In the genomic region with DNA sequence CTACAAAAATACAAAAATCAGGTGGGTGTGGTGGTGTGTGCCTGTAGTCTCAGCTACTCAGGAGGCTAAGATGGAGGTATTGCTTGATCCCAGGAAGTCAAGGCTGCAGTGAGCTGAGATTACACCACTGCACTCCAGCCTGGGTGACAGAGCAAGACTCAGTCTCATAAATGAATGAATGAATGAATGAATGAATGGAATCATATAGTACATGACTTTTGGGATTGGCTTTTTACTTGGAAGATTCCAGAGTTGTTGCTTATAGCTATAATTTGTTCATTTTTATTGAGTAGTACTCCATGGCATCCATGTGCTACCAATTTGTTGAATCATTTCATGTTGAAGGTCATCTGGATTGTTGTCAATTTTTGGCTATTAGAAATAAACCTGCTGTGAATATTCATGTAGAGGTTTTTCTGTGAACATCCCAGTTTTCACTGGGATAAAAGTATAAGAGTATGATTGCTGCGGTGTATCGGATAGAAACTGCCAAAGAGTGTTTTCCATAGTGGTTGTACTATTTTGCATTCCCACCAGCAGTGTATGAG, we compare ENCODE assay signal across 29 cellular contexts.
"Had no signal": no experiment of that assay in that cellular context is flagged by ENCODE, and none has a peak within 500 bp of the region (broad histone marks: within the 10 kb centered on the region; RNA-seq: fewer than 3 reads in every experiment).

No MANE protein-coding gene starts in this region.

- H3K27ac ChIP-seq: foreskin keratinocyte, lower lobe of right lung, sigmoid colon, thoracic aorta, upper lobe of left lung, WERI-Rb-1 had no signal

- H3K4me2 ChIP-seq: smooth muscle cell had no signal

- DNase-seq: activated CD4-positive, alpha-beta T cell treated with anti-CD3 and anti-CD28 coated beads, Interleukin-2, amount 10 ng/mL, durations not matched to agents 7 days and 5 days; activated CD4-positive, CD25-positive, alpha-beta regulatory T cell treated with anti-CD3 and anti-CD28 coated beads, Interleukin-2, amount 50 U/mL, for 72 hours; activated CD8-positive, alpha-beta memory T cell treated with anti-CD3 and anti-CD28 coated beads, Interleukin-2, amount 10 ng/mL, durations not matched to agents 7 days and 5 days; activated CD8-positive, alpha-beta T cell treated with anti-CD3 and anti-CD28 coated beads for 36 hours; activated gamma-delta T cell; activated naive CD4-positive, alpha-beta T cell treated with anti-CD3 and anti-CD28 coated beads, Interleukin-2, amount 50 U/mL, for 16 hours; activated T-cell treated with anti-CD3 and anti-CD28 coated beads for 4 hours; aorta; caudate nucleus; dorsolateral prefrontal cortex; effector memory CD8-positive, alpha-beta T cell; foreskin keratinocyte; kidney; lower lobe of right lung; mesendoderm; mucosa of descending colon; occipital lobe; posterior cingulate gyrus; retina; sigmoid colon; stimulated activated CD4-positive, alpha-beta T cell treated with anti-CD3 and anti-CD28 coated beads, Interleukin-2, amount 100 ng/mL, for 48 hours; stimulated activated CD8-positive, alpha-beta memory T cell treated with anti-CD3 and anti-CD28 coated beads, Interleukin-4, amount 100 ng/mL, for 48 hours; stimulated activated naive CD4-positive, alpha-beta T cell; upper lobe of left lung; WERI-Rb-1 had no signal

- H3K4me1 ChIP-seq: lower lobe of right lung had no signal

- H3K27me3 ChIP-seq: dorsolateral prefrontal cortex, foreskin keratinocyte, sigmoid colon, upper lobe of left lung had no signal

- H3K4me3 ChIP-seq: dorsolateral prefrontal cortex, lower lobe of right lung, mucosa of descending colon, sigmoid colon, smooth muscle cell, thoracic aorta, upper lobe of left lung had no signal

- H3K36me3 ChIP-seq: lower lobe of right lung, sigmoid colon, thoracic aorta, upper lobe of left lung, WERI-Rb-1 had no signal

- ATAC-seq: activated CD8-positive, alpha-beta memory T cell treated with anti-CD3 and anti-CD28 coated beads, Interleukin-2, amount 10 ng/mL, durations not matched to agents 7 days and 5 days; activated CD8-positive, alpha-beta T cell treated with anti-CD3 and anti-CD28 coated beads for 36 hours; effector memory CD8-positive, alpha-beta T cell; esophagus mucosa; foreskin keratinocyte; left lobe of liver; lower lobe of right lung; mucosa of descending colon had no signal

- H3K9me3 ChIP-seq: lower lobe of right lung, mucosa of descending colon, sigmoid colon, thoracic aorta, upper lobe of left lung had no signal
